10 cellular contexts compared by ENCODE assay signal in the genomic region with DNA sequence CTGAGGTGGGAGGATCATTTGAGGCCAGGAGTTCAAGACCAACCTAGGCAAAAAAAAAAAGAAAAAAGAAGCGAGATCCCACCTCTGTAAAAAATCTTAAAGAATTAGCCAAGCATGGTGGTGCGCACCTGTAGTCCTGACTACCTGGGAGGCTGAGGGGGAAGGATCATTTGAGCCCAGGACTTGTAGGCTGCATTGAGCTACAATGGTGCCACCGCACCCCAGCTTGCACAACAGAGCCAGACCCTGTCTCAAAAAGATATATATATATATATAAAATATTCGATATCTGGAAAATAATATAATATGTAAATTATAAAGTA. TPM values are rescaled to one million over a fixed set of nuclear protein-coding genes. Genes with fewer than 3 reads are reported as not detected.
DNase-seq lines count a peak whose midpoint lies in the region; ATAC-seq and TF ChIP-seq lines count a peak whose summit lies in the region.
"Had no signal": no experiment of that assay in that cellular context is flagged by ENCODE, and none has a peak within 500 bp of the region (broad histone marks: within the 10 kb centered on the region; RNA-seq: fewer than 3 reads in every experiment).

No MANE protein-coding gene starts in this region.

- peaks cover 8% of the 10 kb centered on the region for H3K27me3 ChIP-seq in NT2/D1 (ENCODE audit: insufficient read depth, insufficient read length)
- no peaks in the 10 kb centered on the region for H3K27me3 ChIP-seq in dorsolateral prefrontal cortex
- H3K27me3 ChIP-seq in psoas muscle (ENCODE audit: insufficient read depth in 3 of 3, low read length in 2 of 3): no peaks in the 10 kb centered on the region
- H3K27me3 ChIP-seq: gastroesophageal sphincter had no signal

- WGBS in psoas muscle, 3 donors: 77 to 94% (median 82%) methylated on average over 4 of the region's 4 CpGs

- DNase-seq in GM12864 (ENCODE audit: low read depth) (no peak), NT2/D1 (ENCODE audit: low read depth, low spot score) (no peak), dorsolateral prefrontal cortex (no peak), psoas muscle (no peak), SK-N-DZ (ENCODE audit: low spot score) (no peak)
- DNase-seq in stimulated activated CD4-positive, alpha-beta T cell treated with anti-CD3 and anti-CD28 coated beads, Interleukin-4, amount 100 ng/mL, for 24 hours: no peak
- no peak for DNase-seq in activated CD4-positive, alpha-beta T cell treated with anti-CD3 and anti-CD28 coated beads, Interleukin-2, amount 50 U/mL, for 1 hour

- H3K27ac ChIP-seq in dorsolateral prefrontal cortex: peak overlapping the region in 23 of 59 donors; percentile 79 to 99 (median 95)
- H3K27ac ChIP-seq in psoas muscle: peak overlapping the region; percentile 96

- H3K9me3 ChIP-seq in NT2/D1 (ENCODE audit: insufficient read depth, low read length) (no peaks in the 10 kb centered on the region), psoas muscle (no peaks in the 10 kb centered on the region)
- H3K9me3 ChIP-seq: gastroesophageal sphincter, prostate gland had no signal

- H3K36me3 ChIP-seq in NT2/D1 (ENCODE audit: insufficient read depth, insufficient read length, low read length): peaks cover 22% of the 10 kb centered on the region
- no peaks in the 10 kb centered on the region for H3K36me3 ChIP-seq in psoas muscle (ENCODE audit: insufficient read depth in 1 of 2, low read depth in 1 of 2)
- H3K36me3 ChIP-seq: prostate gland had no signal

- ATAC-seq in psoas muscle: no peak
- ATAC-seq in GM19328 (IDR thresholded peaks at IDR 0.05; ENCODE audit: unreplicated experiment): no peak

- peak overlapping the region; percentile 100 for H3K9ac ChIP-seq in NT2/D1 (ENCODE audit: insufficient read length, low read depth)

- intact Hi-C loops in dorsolateral prefrontal cortex (cut with DNase I) (loop anchor here (2.0 to 10.0 kb wide), 6 partner anchors 42 to 616 kb away; partner anchors contain the start of genes SIN3A (in 2 of the 2), FBXO22 (in 1 of the 2), MAN2C1 (in 1 of the 2) and PPCDC (in 1 of the 2)), psoas muscle (cut with DNase I) (no loop called here)

- H3K4me1 ChIP-seq in NT2/D1 (ENCODE audit: insufficient read depth, insufficient read length) (peaks cover 6% of the 10 kb centered on the region), psoas muscle (peaks cover 19% of the 10 kb centered on the region)

- TF ChIP-seq CTCF in GM12864 (IDR thresholded peaks at IDR 0.05; ENCODE audit: low read depth, low read length, missing control alignments) (no peak), dorsolateral prefrontal cortex (IDR thresholded peaks at IDR 0.05 in 54 of 56, conservative IDR thresholded peaks at IDR 0.05 in 2 of 56; ENCODE audit: low read depth in 1 of 56, partially characterized antibody in 56 of 56) (peak in 1 of 56 donors; percentile 1), psoas muscle (IDR thresholded peaks at IDR 0.05) (no peak)

- H3K4me3 ChIP-seq in GM12864 (ENCODE audit: low read depth, low read length) (peak overlapping the region; percentile 73; the same call in 1 of the 2 replicates), NT2/D1 (ENCODE audit: insufficient read length, low read depth) (peak overlapping the region; percentile 99), dorsolateral prefrontal cortex (peak overlapping the region in 31 of 59 donors; percentile 76 to 100 (median 93)), psoas muscle (peak overlapping the region; percentile 94)

RNA-seq across cellular contexts. Expression of gene IMP3, which starts 1.1 kb away (rescaled TPM):
- 10 to 100 TPM; 32.2 to 67.9 (median 50.7) TPM for total RNA-seq in dorsolateral prefrontal cortex
- 10 to 100 TPM; 41.6 to 51.0 (median 43.8) TPM for total RNA-seq in psoas muscle
- 10 to 100 TPM; 45.0 to 95.9 (median 87.3) TPM for polyA plus RNA-seq in psoas muscle
- 206 and 226 TPM in 2 replicates for polyA plus RNA-seq in SK-N-DZ (2014; cell fraction: cytosol; rRNA removed)
- 135 and 163 TPM in 2 replicates for polyA plus RNA-seq in SK-N-DZ (2014; cell fraction: nucleus; rRNA removed)

RNA-seq across cellular contexts. Expression of gene SNX33, which starts 6.6 kb away (rescaled TPM):
- total RNA-seq in dorsolateral prefrontal cortex (10 to 100 TPM in 90 of 120 experiments, 1 to 10 TPM in 30; 5.9 to 32.5 (median 11.7) TPM), psoas muscle (1 to 10 TPM; 3.5 to 8.0 (median 3.9) TPM)
- 1 to 10 TPM; 3.7 to 4.4 (median 3.8) TPM for polyA plus RNA-seq in psoas muscle
- polyA plus RNA-seq in SK-N-DZ (2014; cell fraction: cytosol; rRNA removed): 3.5 and 4.2 TPM in 2 replicates
- polyA plus RNA-seq in SK-N-DZ (2014; cell fraction: nucleus; rRNA removed): 7.1 and 10.5 TPM in 2 replicates

RNA-seq across cellular contexts. Expression of gene SNUPN, which starts 15.6 kb away (rescaled TPM):
- total RNA-seq in dorsolateral prefrontal cortex (10 to 100 TPM; 20.8 to 41.9 (median 29.4) TPM), psoas muscle (10 to 100 TPM; 17.1 to 21.9 (median 19.0) TPM)
- 10 to 100 TPM; 29.5 to 40.9 (median 31.5) TPM for polyA plus RNA-seq in psoas muscle
- 24.8 and 29.2 TPM in 2 replicates for polyA plus RNA-seq in SK-N-DZ (2014; cell fraction: cytosol; rRNA removed)
- 13.8 and 15.6 TPM in 2 replicates for polyA plus RNA-seq in SK-N-DZ (2014; cell fraction: nucleus; rRNA removed)

Comparison
In these comparisons a context has a peak if more than half of its experiments do, and no peak if none do; other contexts are left out.
1. intact Hi-C loops: an anchor here in dorsolateral prefrontal cortex (2.0 to 10.0 kb wide); none called in psoas muscle.